Comparison of ENCODE assay signal across 1 cellular context in the genomic region with DNA sequence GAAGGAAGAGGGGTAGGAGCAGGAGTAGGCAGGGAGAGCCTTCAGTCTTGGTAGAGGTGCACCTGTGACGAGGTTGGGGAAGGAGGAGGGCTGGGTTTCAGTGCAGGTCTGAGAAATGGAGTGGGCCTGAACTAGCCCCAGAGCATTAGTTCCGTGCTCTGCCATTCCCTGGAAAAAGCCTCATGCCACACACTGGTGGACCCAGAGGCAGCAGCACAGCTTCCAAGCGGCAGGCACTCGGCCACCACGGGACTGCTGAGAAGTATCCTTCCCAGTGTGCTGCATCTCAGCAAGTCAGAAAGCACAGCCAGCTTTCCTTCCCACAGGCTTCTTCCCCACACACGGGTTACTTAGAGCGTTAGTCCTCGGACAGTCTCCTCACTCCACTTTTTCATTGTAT.
TF ChIP-seq lines count a peak whose summit lies in the region.

No MANE protein-coding gene starts in this region.

TF ChIP-seq in GM12878, 131 proteins besides CTCF, POLR2A, EP300 and RAD21 (continued from another document):
- TF ChIP-seq, protein P1, sequence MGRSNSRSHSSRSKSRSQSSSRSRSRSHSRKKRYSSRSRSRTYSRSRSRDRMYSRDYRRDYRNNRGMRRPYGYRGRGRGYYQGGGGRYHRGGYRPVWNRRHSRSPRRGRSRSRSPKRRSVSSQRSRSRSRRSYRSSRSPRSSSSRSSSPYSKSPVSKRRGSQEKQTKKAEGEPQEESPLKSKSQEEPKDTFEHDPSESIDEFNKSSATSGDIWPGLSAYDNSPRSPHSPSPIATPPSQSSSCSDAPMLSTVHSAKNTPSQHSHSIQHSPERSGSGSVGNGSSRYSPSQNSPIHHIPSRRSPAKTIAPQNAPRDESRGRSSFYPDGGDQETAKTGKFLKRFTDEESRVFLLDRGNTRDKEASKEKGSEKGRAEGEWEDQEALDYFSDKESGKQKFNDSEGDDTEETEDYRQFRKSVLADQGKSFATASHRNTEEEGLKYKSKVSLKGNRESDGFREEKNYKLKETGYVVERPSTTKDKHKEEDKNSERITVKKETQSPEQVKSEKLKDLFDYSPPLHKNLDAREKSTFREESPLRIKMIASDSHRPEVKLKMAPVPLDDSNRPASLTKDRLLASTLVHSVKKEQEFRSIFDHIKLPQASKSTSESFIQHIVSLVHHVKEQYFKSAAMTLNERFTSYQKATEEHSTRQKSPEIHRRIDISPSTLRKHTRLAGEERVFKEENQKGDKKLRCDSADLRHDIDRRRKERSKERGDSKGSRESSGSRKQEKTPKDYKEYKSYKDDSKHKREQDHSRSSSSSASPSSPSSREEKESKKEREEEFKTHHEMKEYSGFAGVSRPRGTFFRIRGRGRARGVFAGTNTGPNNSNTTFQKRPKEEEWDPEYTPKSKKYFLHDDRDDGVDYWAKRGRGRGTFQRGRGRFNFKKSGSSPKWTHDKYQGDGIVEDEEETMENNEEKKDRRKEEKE (IDR thresholded peaks at IDR 0.05) = no peak
- TF ChIP-seq RB1 (IDR thresholded peaks at IDR 0.05; ENCODE audit: borderline replicate concordance) (no peak), HDGF (IDR thresholded peaks at IDR 0.05) (no peak)
